Comparison of ENCODE assay signal across 8 cellular contexts in the genomic region with DNA sequence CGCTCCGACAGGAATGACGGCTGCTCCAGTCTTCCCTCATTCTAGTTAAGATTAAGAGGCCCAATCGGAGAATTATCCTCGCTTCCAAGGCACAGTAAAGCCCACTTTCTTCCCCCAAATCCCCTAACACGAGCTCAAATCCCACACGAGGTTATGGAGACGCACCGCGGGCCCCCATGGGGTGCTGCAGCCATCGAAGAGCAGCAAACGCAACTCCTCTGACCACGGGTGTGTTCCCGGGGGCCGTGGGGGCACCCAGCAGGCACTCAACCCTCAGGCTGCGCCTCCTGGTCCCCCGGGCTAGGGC. TPM values are rescaled to one million over a fixed set of nuclear protein-coding genes. Genes with fewer than 3 reads are reported as not detected.
DNase-seq lines count a peak whose midpoint lies in the region; ATAC-seq and TF ChIP-seq lines count a peak whose summit lies in the region.

No MANE protein-coding gene starts in this region.

- H3K9me2 ChIP-seq in MM.1S (replicated peaks; ENCODE audit: insufficient read depth, low read length), result no peaks in the 10 kb centered on the region

- peaks cover 16% of the 10 kb centered on the region for H3K36me3 Mint-ChIP-seq in activated naive CD4-positive, alpha-beta T cell treated with anti-CD3 and anti-CD28 coated beads, Interleukin-2, amount 10 ng/mL, durations not matched to agents 7 days and 5 days
- H3K36me3 Mint-ChIP-seq in effector memory CD8-positive, alpha-beta T cell (ENCODE audit: insufficient read depth), result peaks cover 24% of the 10 kb centered on the region
- H3K36me3 Mint-ChIP-seq in neural progenitor cell, result peaks cover 13% of the 10 kb centered on the region

- CTCF ChIA-PET in activated naive CD4-positive, alpha-beta T cell treated with anti-CD3 and anti-CD28 coated beads, Interleukin-2, amount 10 ng/mL, durations not matched to agents 7 days and 5 days (lab: Charles Lee), result interaction anchor here (1.1 kb wide), 1 partner anchor 74 kb away, joined by 5 read pairs; no protein-coding TSS in a partner anchor

- no peaks in the 10 kb centered on the region for H4K20me1 ChIP-seq in MM.1S (ENCODE audit: insufficient read depth, low read length)
- peaks cover 18% of the 10 kb centered on the region for H4K20me1 ChIP-seq in neural progenitor cell (ENCODE audit: low read depth)

- H3K4me3 Mint-ChIP-seq in activated naive CD4-positive, alpha-beta T cell treated with anti-CD3 and anti-CD28 coated beads, Interleukin-2, amount 10 ng/mL, durations not matched to agents 7 days and 5 days, result peak overlapping the region; percentile 90
- peak overlapping the region; percentile 90 to 93 for H3K4me3 Mint-ChIP-seq in effector memory CD8-positive, alpha-beta T cell
- peak overlapping the region; percentile 94 for H3K4me3 Mint-ChIP-seq in neural progenitor cell

- H3K9ac ChIP-seq in MM.1S (ENCODE audit: low read length), result peak overlapping the region; percentile 76
- peak overlapping the region; percentile 97 for H3K9ac ChIP-seq in neural progenitor cell

- no peaks in the 10 kb centered on the region for H3K9me3 Mint-ChIP-seq in activated naive CD4-positive, alpha-beta T cell treated with anti-CD3 and anti-CD28 coated beads, Interleukin-2, amount 10 ng/mL, durations not matched to agents 7 days and 5 days
- no peaks in the 10 kb centered on the region for H3K9me3 Mint-ChIP-seq in effector memory CD8-positive, alpha-beta T cell
- no peaks in the 10 kb centered on the region for H3K9me3 Mint-ChIP-seq in neural progenitor cell

- no peaks in the 10 kb centered on the region for H3F3A ChIP-seq in MM.1S (ENCODE audit: insufficient read depth, low read length)
- peaks cover 12% of the 10 kb centered on the region for H3F3A ChIP-seq in neural progenitor cell (ENCODE audit: low read depth)

- H3K36me3 ChIP-seq in MM.1S (replicated peaks; ENCODE audit: insufficient read depth, low read length) (no peaks in the 10 kb centered on the region), neural progenitor cell (no peaks in the 10 kb centered on the region)

- peak overlapping the region; percentile 68 for H3K27ac Mint-ChIP-seq in activated naive CD4-positive, alpha-beta T cell treated with anti-CD3 and anti-CD28 coated beads, Interleukin-2, amount 10 ng/mL, durations not matched to agents 7 days and 5 days
- peak overlapping the region; percentile 92 to 96 for H3K27ac Mint-ChIP-seq in effector memory CD8-positive, alpha-beta T cell
- H3K27ac Mint-ChIP-seq in neural progenitor cell, result peak overlapping the region; percentile 55

- peaks cover 18% of the 10 kb centered on the region for H3K27me3 Mint-ChIP-seq in activated naive CD4-positive, alpha-beta T cell treated with anti-CD3 and anti-CD28 coated beads, Interleukin-2, amount 10 ng/mL, durations not matched to agents 7 days and 5 days
- peaks cover 0 to 4% of the 10 kb centered on the region in 2 donors for H3K27me3 Mint-ChIP-seq in effector memory CD8-positive, alpha-beta T cell
- peaks cover 7% of the 10 kb centered on the region for H3K27me3 Mint-ChIP-seq in neural progenitor cell (ENCODE audit: insufficient read depth, low read depth)

- peak overlapping the region; percentile 95 for H3K4me2 ChIP-seq in MM.1S (ENCODE audit: low read depth, low read length)
- peak overlapping the region; percentile 100 for H3K4me2 ChIP-seq in neural progenitor cell

- H3K4me1 ChIP-seq in MM.1S (ENCODE audit: low read length) (0 out of 2 replicates have a peak, but pooled peaks cover 4% of the 10 kb centered on the region), neural progenitor cell (peaks cover 21% of the 10 kb centered on the region)

- H3K4me3 ChIP-seq in MM.1S (ENCODE audit: low read length) (peak overlapping the region; percentile 89), neural progenitor cell (peak overlapping the region; percentile 98)

- H3K9me3 ChIP-seq in MM.1S (replicated peaks; ENCODE audit: insufficient read depth, low read length) (no peaks in the 10 kb centered on the region), neural progenitor cell (ENCODE audit: low read depth) (no peaks in the 10 kb centered on the region)

- H3K27ac ChIP-seq in MM.1S (ENCODE audit: low read length), result no peak overlapping the region
- H3K27ac ChIP-seq in neural progenitor cell, result no peak overlapping the region

- peak overlapping the region; percentile 93 for H2AFZ ChIP-seq in MM.1S (ENCODE audit: low read length)
- H2AFZ ChIP-seq in neural progenitor cell (replicated peaks), result peak overlapping the region; percentile 14

- H3K79me2 ChIP-seq in MM.1S (ENCODE audit: low read length) (peaks cover 18% of the 10 kb centered on the region), neural progenitor cell (ENCODE audit: low read depth) (peaks cover 26% of the 10 kb centered on the region)

- no peak for DNase-seq in activated naive CD4-positive, alpha-beta T cell treated with anti-CD3 and anti-CD28 coated beads, Interleukin-2, amount 10 ng/mL, durations not matched to agents 7 days and 5 days
- DNase-seq in activated naive CD4-positive, alpha-beta T cell treated with anti-CD3 and anti-CD28 coated beads, Interleukin-2, amount 50 U/mL, for 16 hours, result no peak
- DNase-seq in MM.1S (no peak), neural progenitor cell (ENCODE audit: low spot score) (no peak), NCI-H524 treated with DMSO at 0.1 percent for 48 hours (lab: John Stamatoyannopoulos, UW) (no peak), NCI-H1436 treated with DMSO at 0.1 percent for 48 hours (lab: John Stamatoyannopoulos, UW) (no peak), NCI-H446 treated with DMSO at 0.1 percent for 48 hours (lab: John Stamatoyannopoulos, UW) (no peak)
- DNase-seq in effector memory CD8-positive, alpha-beta T cell, result no peak

- peaks cover 29% of the 10 kb centered on the region for H3K27me3 ChIP-seq in MM.1S (replicated peaks; ENCODE audit: insufficient read depth, low read length)
- H3K27me3 ChIP-seq in neural progenitor cell, result peaks cover 19% of the 10 kb centered on the region

- TF ChIP-seq CTCF in MM.1S (IDR thresholded peaks at IDR 0.05; ENCODE audit: low read length) (no peak), neural progenitor cell (IDR thresholded peaks at IDR 0.05) (no peak)

- ATAC-seq in effector memory CD8-positive, alpha-beta T cell (replicated peaks), result peak; percentile 28

- peaks cover 27% of the 10 kb centered on the region for H3K4me1 Mint-ChIP-seq in activated naive CD4-positive, alpha-beta T cell treated with anti-CD3 and anti-CD28 coated beads, Interleukin-2, amount 10 ng/mL, durations not matched to agents 7 days and 5 days
- peaks cover 23 to 27% of the 10 kb centered on the region in 2 donors for H3K4me1 Mint-ChIP-seq in effector memory CD8-positive, alpha-beta T cell (ENCODE audit: low read depth in 2 of 2)
- peaks cover 23% of the 10 kb centered on the region for H3K4me1 Mint-ChIP-seq in neural progenitor cell

RNA-seq across cellular contexts. Expression of gene COPS9, which starts 0.4 kb away (rescaled TPM):
- total RNA-seq in neural progenitor cell (ENCODE audit: low replicate concordance), result 70.5 and 83.9 TPM in 2 replicates

RNA-seq across cellular contexts. Expression of gene OTOS, which starts 4.8 kb away (rescaled TPM):
- total RNA-seq in neural progenitor cell (ENCODE audit: low replicate concordance), result not detected in 2 replicates
